39 cellular contexts compared by ENCODE assay signal in genomic region chr12:112854344-112854743, GRCh38. TPM values are rescaled to one million over a fixed set of nuclear protein-coding genes. Genes with fewer than 3 reads are reported as not detected.
"Had no signal": no experiment of that assay in that cellular context is flagged by ENCODE, and none has a peak within 500 bp of the region (broad histone marks: within the 10 kb centered on the region; RNA-seq: fewer than 3 reads in every experiment).

No MANE protein-coding gene starts in this region.

- DNase-seq: activated effector memory CD4-positive, alpha-beta T cell treated with anti-CD3 and anti-CD28 coated beads, Interleukin-2, amount 50 U/mL, for 16 hours; activated effector memory CD4-positive, alpha-beta T cell treated with Interleukin-2 at 50 U/mL for 16 hours; activated gamma-delta T cell; activated gamma-delta T cell treated with Interleukin-2 at 50 U/mL for 16 hours; activated naive CD4-positive, alpha-beta T cell; activated naive CD4-positive, alpha-beta T cell treated with anti-CD3 and anti-CD28 coated beads for 36 hours; activated naive CD4-positive, alpha-beta T cell treated with anti-CD3 and anti-CD28 coated beads, Interleukin-2, amount 10 ng/mL, durations not matched to agents 7 days and 5 days; activated naive CD4-positive, alpha-beta T cell treated with anti-CD3 and anti-CD28 coated beads, Interleukin-2, amount 50 U/mL, for 16 hours; activated naive CD4-positive, alpha-beta T cell treated with Interleukin-2 at 50 U/mL for 16 hours; activated naive CD8-positive, alpha-beta T cell treated with anti-CD3 and anti-CD28 coated beads for 36 hours; activated naive CD8-positive, alpha-beta T cell treated with anti-CD3 and anti-CD28 coated beads, Interleukin-2, amount 10 ng/mL, durations not matched to agents 7 days and 5 days; activated naive CD8-positive, alpha-beta T cell treated with anti-CD3 and anti-CD28 coated beads, Interleukin-2, amount 50 U/mL, for 24 hours; activated T-cell treated with anti-CD3 and anti-CD28 coated beads, Interleukin-2, amount 50 U/mL, for 1 hour; activated T-cell treated with anti-CD3 and anti-CD28 coated beads, Interleukin-2, amount 50 U/mL, for 24 hours; activated T-cell treated with anti-CD3 and anti-CD28 coated beads, Interleukin-2, amount 50 U/mL, for 4 hours; activated T-cell treated with anti-CD3 and anti-CD28 coated beads, Interleukin-2, amount 50 U/mL, for 48 hours; activated T-cell treated with anti-CD3 and anti-CD28 coated beads, Interleukin-2, amount 50 U/mL, for 72 hours; adrenal gland; amygdala; aorta; body of pancreas; brain microvascular endothelial cell; caudate nucleus; central memory CD4-positive, alpha-beta T cell; cerebellar nuclear complex had no signal

- H3K36me3 ChIP-seq: adrenal gland, ascending aorta, brain microvascular endothelial cell, breast epithelium, cardiac muscle cell had no signal

- H3K4me3 Mint-ChIP-seq: activated naive CD4-positive, alpha-beta T cell treated with anti-CD3 and anti-CD28 coated beads for 36 hours; activated naive CD4-positive, alpha-beta T cell treated with anti-CD3 and anti-CD28 coated beads, Interleukin-2, amount 10 ng/mL, durations not matched to agents 7 days and 5 days; activated naive CD4-positive, alpha-beta T cell treated with anti-CD3 and anti-CD28 coated beads, Interleukin-2, amount 50 U/mL, for 24 hours; activated naive CD8-positive, alpha-beta T cell; activated naive CD8-positive, alpha-beta T cell treated with anti-CD3 and anti-CD28 coated beads for 36 hours; activated naive CD8-positive, alpha-beta T cell treated with anti-CD3 and anti-CD28 coated beads, Interleukin-2, amount 10 ng/mL, durations not matched to agents 7 days and 5 days; activated naive CD8-positive, alpha-beta T cell treated with anti-CD3 and anti-CD28 coated beads, Interleukin-2, amount 50 U/mL, for 24 hours; activated T-cell treated with anti-CD3 and anti-CD28 coated beads, Interleukin-2, amount 50 U/mL, for 24 hours; activated T-cell treated with anti-CD3 and anti-CD28 coated beads, Interleukin-2, amount 50 U/mL, for 4 hours; activated T-cell treated with anti-CD3 and anti-CD28 coated beads, Interleukin-2, amount 50 U/mL, for 72 hours; activated T-helper 1 cell treated with anti-CD3 and anti-CD28 coated beads, Interleukin-12 subunit alpha, Interleukin-12 subunit beta, Interleukin-2, Interleukin-4 antibody, amounts not matched to agents 30 ng/mL and 10 ng/mL and 1 ng/mL, durations not matched to agents 14 hours and 24 hours and 36 hours; activated T-helper 17 cell treated with anti-CD3 and anti-CD28 coated beads, Interleukin-2, amount 50 U/mL, for 72 hours; brain; central memory CD8-positive, alpha-beta T cell had no signal

- H3K36me3 Mint-ChIP-seq: activated naive CD4-positive, alpha-beta T cell treated with anti-CD3 and anti-CD28 coated beads, Interleukin-2, amount 10 ng/mL, durations not matched to agents 7 days and 5 days; activated naive CD4-positive, alpha-beta T cell treated with anti-CD3 and anti-CD28 coated beads, Interleukin-2, amount 50 U/mL, for 24 hours; activated naive CD4-positive, alpha-beta T cell treated with anti-CD3 and anti-CD28 coated beads, Interleukin-2, amount 50 U/mL, for 72 hours; activated naive CD8-positive, alpha-beta T cell; activated naive CD8-positive, alpha-beta T cell treated with anti-CD3 and anti-CD28 coated beads for 36 hours; activated naive CD8-positive, alpha-beta T cell treated with anti-CD3 and anti-CD28 coated beads, Interleukin-2, amount 10 ng/mL, durations not matched to agents 7 days and 5 days; brain had no signal

- ATAC-seq: activated naive CD4-positive, alpha-beta T cell treated with anti-CD3 and anti-CD28 coated beads, Interleukin-2, amount 50 U/mL, for 72 hours; activated naive CD8-positive, alpha-beta T cell treated with anti-CD3 and anti-CD28 coated beads, Interleukin-2, amount 50 U/mL, for 24 hours; activated T-cell treated with anti-CD3 and anti-CD28 coated beads, Interleukin-2, amount 50 U/mL, for 4 hours; activated T-cell treated with anti-CD3 and anti-CD28 coated beads, Interleukin-2, amount 50 U/mL, for 72 hours; activated T-helper 17 cell treated with anti-CD3 and anti-CD28 coated beads, Interleukin-2, amount 50 U/mL, for 72 hours; body of pancreas had no signal

- H3K4me3 ChIP-seq: adrenal gland, ascending aorta, body of pancreas, breast epithelium, cardiac muscle cell had no signal

- H3K9me3 ChIP-seq: adrenal gland, ascending aorta, body of pancreas, breast epithelium had no signal

- H3K27me3 ChIP-seq: ascending aorta, body of pancreas, brain microvascular endothelial cell, cardiac muscle cell had no signal

- H3K4me1 Mint-ChIP-seq: activated naive CD4-positive, alpha-beta T cell treated with anti-CD3 and anti-CD28 coated beads, Interleukin-2, amount 10 ng/mL, durations not matched to agents 7 days and 5 days; activated naive CD4-positive, alpha-beta T cell treated with anti-CD3 and anti-CD28 coated beads, Interleukin-2, amount 50 U/mL, for 24 hours; activated naive CD8-positive, alpha-beta T cell treated with anti-CD3 and anti-CD28 coated beads for 36 hours; activated naive CD8-positive, alpha-beta T cell treated with anti-CD3 and anti-CD28 coated beads, Interleukin-2, amount 10 ng/mL, durations not matched to agents 7 days and 5 days; activated naive CD8-positive, alpha-beta T cell treated with anti-CD3 and anti-CD28 coated beads, Interleukin-2, amount 50 U/mL, for 24 hours; activated T-helper 17 cell treated with anti-CD3 and anti-CD28 coated beads, Interleukin-2, amount 50 U/mL, for 72 hours; brain had no signal

- H3K9me3 Mint-ChIP-seq: activated naive CD4-positive, alpha-beta T cell treated with anti-CD3 and anti-CD28 coated beads for 36 hours; activated naive CD4-positive, alpha-beta T cell treated with anti-CD3 and anti-CD28 coated beads, Interleukin-2, amount 10 ng/mL, durations not matched to agents 7 days and 5 days; activated naive CD4-positive, alpha-beta T cell treated with anti-CD3 and anti-CD28 coated beads, Interleukin-2, amount 50 U/mL, for 24 hours; activated naive CD4-positive, alpha-beta T cell treated with anti-CD3 and anti-CD28 coated beads, Interleukin-2, amount 50 U/mL, for 72 hours; activated naive CD8-positive, alpha-beta T cell treated with anti-CD3 and anti-CD28 coated beads for 36 hours; activated naive CD8-positive, alpha-beta T cell treated with anti-CD3 and anti-CD28 coated beads, Interleukin-2, amount 10 ng/mL, durations not matched to agents 7 days and 5 days; activated naive CD8-positive, alpha-beta T cell treated with anti-CD3 and anti-CD28 coated beads, Interleukin-2, amount 50 U/mL, for 24 hours; activated T-cell treated with anti-CD3 and anti-CD28 coated beads, Interleukin-2, amount 50 U/mL, for 24 hours; activated T-cell treated with anti-CD3 and anti-CD28 coated beads, Interleukin-2, amount 50 U/mL, for 4 hours; activated T-cell treated with anti-CD3 and anti-CD28 coated beads, Interleukin-2, amount 50 U/mL, for 72 hours; activated T-helper 1 cell treated with anti-CD3 and anti-CD28 coated beads, Interleukin-12 subunit alpha, Interleukin-12 subunit beta, Interleukin-2, Interleukin-4 antibody, amounts not matched to agents 30 ng/mL and 10 ng/mL and 1 ng/mL, durations not matched to agents 14 hours and 24 hours and 36 hours; activated T-helper 17 cell treated with anti-CD3 and anti-CD28 coated beads, Interleukin-2, amount 50 U/mL, for 72 hours; activated T-helper 2 cell treated with anti-CD3 and anti-CD28 coated beads, Interferon-gamma antibody, Interleukin-2, Interleukin-4, amounts not matched to agents 10 μg/mL and 5 μg/mL and 100 μg/mL, durations not matched to agents 14 hours and 24 hours and 36 hours; brain; central memory CD8-positive, alpha-beta T cell had no signal

- H3K4me1 ChIP-seq: adrenal gland, ascending aorta, body of pancreas, breast epithelium had no signal

- FAIRE-seq: astrocyte, bronchial epithelial cell had no signal

- H3K27ac Mint-ChIP-seq: activated naive CD4-positive, alpha-beta T cell treated with anti-CD3 and anti-CD28 coated beads for 36 hours; activated naive CD4-positive, alpha-beta T cell treated with anti-CD3 and anti-CD28 coated beads, Interleukin-2, amount 10 ng/mL, durations not matched to agents 7 days and 5 days; activated naive CD4-positive, alpha-beta T cell treated with anti-CD3 and anti-CD28 coated beads, Interleukin-2, amount 50 U/mL, for 24 hours; activated naive CD4-positive, alpha-beta T cell treated with anti-CD3 and anti-CD28 coated beads, Interleukin-2, amount 50 U/mL, for 72 hours; activated naive CD8-positive, alpha-beta T cell; activated naive CD8-positive, alpha-beta T cell treated with anti-CD3 and anti-CD28 coated beads for 36 hours; activated naive CD8-positive, alpha-beta T cell treated with anti-CD3 and anti-CD28 coated beads, Interleukin-2, amount 10 ng/mL, durations not matched to agents 7 days and 5 days; activated naive CD8-positive, alpha-beta T cell treated with anti-CD3 and anti-CD28 coated beads, Interleukin-2, amount 50 U/mL, for 24 hours; activated T-cell treated with anti-CD3 and anti-CD28 coated beads, Interleukin-2, amount 50 U/mL, for 24 hours; activated T-cell treated with anti-CD3 and anti-CD28 coated beads, Interleukin-2, amount 50 U/mL, for 72 hours; activated T-helper 1 cell treated with anti-CD3 and anti-CD28 coated beads, Interleukin-12 subunit alpha, Interleukin-12 subunit beta, Interleukin-2, Interleukin-4 antibody, amounts not matched to agents 30 ng/mL and 10 ng/mL and 1 ng/mL, durations not matched to agents 14 hours and 24 hours and 36 hours; activated T-helper 17 cell treated with anti-CD3 and anti-CD28 coated beads, Interleukin-2, amount 50 U/mL, for 72 hours; activated T-helper 2 cell treated with anti-CD3 and anti-CD28 coated beads, Interferon-gamma antibody, Interleukin-2, Interleukin-4, amounts not matched to agents 10 μg/mL and 5 μg/mL and 100 μg/mL, durations not matched to agents 14 hours and 24 hours and 36 hours; brain had no signal

- H3K27ac ChIP-seq: adrenal gland, ascending aorta, body of pancreas, brain microvascular endothelial cell, breast epithelium, cardiac muscle cell had no signal

RNA-seq across cellular contexts. Expression of gene OAS1, which starts 52.4 kb away (rescaled TPM):
- total RNA-seq: cardiac muscle cell, chondrocyte had no signal
- polyA plus RNA-seq: cardiac muscle cell had no signal
